In genomic region chr9:3989915-3990314, GRCh38 we compare ENCODE assay signal across 24 cellular contexts.
"Had no signal": no experiment of that assay in that cellular context is flagged by ENCODE, and none has a peak within 500 bp of the region (broad histone marks: within the 10 kb centered on the region; RNA-seq: fewer than 3 reads in every experiment).

No MANE protein-coding gene starts in this region.

- H3K4me2 ChIP-seq: hepatocyte had no signal

- DNase-seq: dermis blood vessel endothelial cell; dorsolateral prefrontal cortex; effector CD4-positive, alpha-beta T cell; effector memory CD4-positive, alpha-beta T cell; foreskin keratinocyte; heart left ventricle; hypothalamus; immature natural killer cell; islet precursor cell; kidney; kidney glomerular epithelial cell; left colon; left ventricle myocardium inferior; lower lobe of right lung; mesendoderm; midbrain; naive B cell had no signal

- H3K4me3 ChIP-seq: coronary artery, dorsolateral prefrontal cortex, esophagus muscularis mucosa, gastroesophageal sphincter, heart left ventricle, hepatocyte, left ventricle myocardium inferior, lower lobe of right lung had no signal

- H3K9me3 ChIP-seq: esophagus muscularis mucosa, left ventricle myocardium inferior, lower lobe of right lung had no signal

- H3K27ac ChIP-seq: coronary artery, dorsolateral prefrontal cortex, esophagus muscularis mucosa, foreskin keratinocyte, gastroesophageal sphincter, heart left ventricle, hepatocyte, left ventricle myocardium inferior, lower lobe of right lung had no signal

- FAIRE-seq: colon, endothelial cell of umbilical vein, frontal cortex, kidney had no signal

- H3K27me3 ChIP-seq: dorsolateral prefrontal cortex, esophagus muscularis mucosa, foreskin keratinocyte, gastroesophageal sphincter, heart left ventricle, hepatocyte had no signal

- H2AFZ ChIP-seq: hepatocyte had no signal

- H3K4me1 ChIP-seq: esophagus muscularis mucosa, foreskin keratinocyte, gastroesophageal sphincter, left ventricle myocardium inferior, lower lobe of right lung had no signal

- H3K36me3 ChIP-seq: esophagus muscularis mucosa, gastroesophageal sphincter, heart left ventricle, left ventricle myocardium inferior, lower lobe of right lung had no signal
